In the genomic region with DNA sequence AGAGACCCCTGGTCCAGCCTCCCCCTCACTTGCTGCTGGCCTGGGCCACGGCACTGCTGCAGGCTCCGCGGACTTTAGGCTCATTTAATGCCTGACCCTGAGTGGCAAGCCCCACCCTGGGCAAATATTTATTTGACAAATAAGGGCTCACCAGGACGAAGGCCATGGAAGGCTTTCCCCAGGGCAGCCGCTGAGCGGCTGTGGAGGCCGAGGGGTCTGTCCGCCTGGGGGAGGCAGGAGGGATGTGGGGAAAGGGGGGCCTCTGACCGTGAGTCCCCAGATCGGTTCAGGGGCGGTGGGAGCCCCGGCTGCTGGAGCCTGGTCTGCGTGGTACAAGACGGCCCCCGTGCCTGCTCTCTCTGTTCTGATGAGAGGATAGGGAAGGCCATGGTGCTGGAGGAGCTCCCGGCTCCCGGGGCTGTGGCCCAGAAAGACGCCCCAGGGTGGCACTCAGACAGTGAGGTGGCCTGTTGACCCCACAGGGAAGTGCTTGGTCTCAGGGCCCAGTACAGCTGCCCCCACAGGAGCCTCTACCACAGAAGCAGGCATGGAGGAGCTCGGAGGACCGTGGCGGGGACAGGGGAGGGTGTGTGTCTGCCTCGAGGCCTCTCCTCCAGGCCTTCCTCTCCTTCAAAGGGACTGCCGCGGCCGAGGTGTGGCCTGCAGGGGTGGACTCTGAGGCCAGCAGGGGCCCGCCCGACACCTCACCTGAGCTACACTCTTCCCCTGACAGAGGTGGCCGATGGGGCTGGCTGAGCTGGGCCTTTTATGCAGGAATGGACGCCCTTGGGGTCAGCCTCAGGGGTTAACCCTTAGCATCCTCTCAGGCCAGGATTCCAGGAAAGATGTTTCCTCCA, we compare ENCODE assay signal across 21 cellular contexts. TPM values are rescaled to one million over a fixed set of nuclear protein-coding genes. Genes with fewer than 3 reads are reported as not detected.
DNase-seq lines count a peak whose midpoint lies in the region; ATAC-seq, FAIRE-seq and TF ChIP-seq lines count a peak whose summit lies in the region.
"Had no signal": no experiment of that assay in that cellular context is flagged by ENCODE, and none has a peak within 500 bp of the region (broad histone marks: within the 10 kb centered on the region; RNA-seq: fewer than 3 reads in every experiment).

No MANE protein-coding gene starts in this region.

- H3F3A ChIP-seq in PC-3 (ENCODE audit: low read length, unreplicated experiment) = no peaks in the 10 kb centered on the region

- H3K4me2 ChIP-seq in PC-3 (ENCODE audit: low read length) = peak overlapping the region; percentile 45
- H3K4me2 ChIP-seq in HepG2 (ENCODE audit: low read depth, low read length) = peak overlapping the region; percentile 93
- H3K4me2 ChIP-seq: smooth muscle cell had no signal

- DNase-seq in ELF-1 (ENCODE audit: low read depth, low spot score) (peak; percentile 74), PC-3 (peak; percentile 52), HepG2 (ENCODE audit: low spot score) (peak; percentile 93), retina (peak; percentile 6), KG1 (lab: John Stamatoyannopoulos, UW) (no peak), vagina (ENCODE audit: extremely low spot score in 2 of 2) (no peak), suprapubic skin (ENCODE audit: low spot score in 2 of 2) (no peak), midbrain (lab: John Stamatoyannopoulos, UW) (no peak)
- DNase-seq: activated CD4-positive, alpha-beta T cell treated with anti-CD3 and anti-CD28 coated beads, Interleukin-2, amount 50 U/mL, for 1 hour; activated effector memory CD4-positive, alpha-beta T cell treated with anti-CD3 and anti-CD28 coated beads, Interleukin-2, amount 50 U/mL, for 16 hours; NCI-H1694; stimulated activated CD4-positive, alpha-beta T cell treated with anti-CD3 and anti-CD28 coated beads, Interleukin-2, amount 100 ng/mL, for 48 hours; stimulated activated naive CD8-positive, alpha-beta T cell treated with anti-CD3 and anti-CD28 coated beads, Interleukin-15, amount 100 ng/mL, for 72 hours had no signal

- ATAC-seq in PC-3 (peak; percentile 41), HepG2 (peak; percentile 75)
- ATAC-seq: naive thymus-derived CD4-positive, alpha-beta T cell; stimulated activated naive CD8-positive, alpha-beta T cell treated with anti-CD3 and anti-CD28 coated beads, Interleukin-15, amount 100 ng/mL, for 72 hours had no signal

- peak; percentile 89 for FAIRE-seq in HepG2 (lab: Jason Lieb, UNC)

- no peak overlapping the region for H3K9ac ChIP-seq in PC-3 (ENCODE audit: low read length)
- H3K9ac ChIP-seq in HepG2 (ENCODE audit: insufficient read depth, low read depth, low read length) = peak overlapping the region; percentile 79

- BruUV-seq in PC-3 (replicated peaks; lab: Mats Ljungman, UMichigan) (no TSS peak), HepG2 (replicated peaks; lab: Mats Ljungman, UMichigan) (no TSS peak)

- H4K20me1 ChIP-seq in PC-3 (ENCODE audit: low read length) (no peaks in the 10 kb centered on the region), HepG2 (ENCODE audit: insufficient read depth, low read length) (no peaks in the 10 kb centered on the region)

- intact Hi-C loops in PC-3 (cut with micrococcal nuclease) (no loop called here), HepG2 (cut with micrococcal nuclease; ENCODE audit: unreplicated experiment) (loop anchor here (1.0 to 5.0 kb wide), 4 partner anchors 44 to 167 kb away; partner anchors contain the start of genes B3GALT6 and SDF4), vagina (cut with DNase I) (loop anchor here (5.0 to 10.0 kb wide), 2 partner anchors 110 to 167 kb away; partner anchors contain the start of genes B3GALT6 and SDF4)

- H3K79me2 ChIP-seq in PC-3 (ENCODE audit: low read length) (no peaks in the 10 kb centered on the region), HepG2 (ENCODE audit: insufficient read depth, low read length) (peaks cover 5% of the 10 kb centered on the region)

- TF ChIP-seq RAD21 in HepG2 (CRISPR knock-in tag; IDR thresholded peaks at IDR 0.05) = 0 out of 2 replicates have a peak, but pooled peaks have one; percentile 38

- peak in 1 of 2 experiments; percentile 71; a peak in 2 of 4 replicates for TF ChIP-seq POLR2A in HepG2 (IDR thresholded peaks at IDR 0.05; ENCODE audit: insufficient read depth in 1 of 2, low read depth in 2 of 2, low read length in 2 of 2)
- TF ChIP-seq POLR2A in vagina (IDR thresholded peaks at IDR 0.05) = no peak
- no peak for TF ChIP-seq POLR2A in suprapubic skin (IDR thresholded peaks at IDR 0.05)

- WGBS in HepG2 (ENCODE audit: low lambda C conversion rate) = 0% methylated on average over 12 of the region's 29 CpGs
- WGBS in suprapubic skin = 80% methylated on average over 1 of the region's 29 CpGs

- 0 out of 2 replicates have a peak overlapping the region, but pooled peaks have one; percentile 5 for H3K27ac ChIP-seq in PC-3 (ENCODE audit: low read length)
- peak overlapping the region; percentile 97 for H3K27ac ChIP-seq in HepG2 (ENCODE audit: extremely low read length, insufficient read depth, low read length)
- H3K27ac ChIP-seq in vagina = no peak overlapping the region
- no peak overlapping the region for H3K27ac ChIP-seq in suprapubic skin
- H3K27ac ChIP-seq: SJSA1 had no signal

- no peaks in the 10 kb centered on the region for H3K9me2 ChIP-seq in PC-3 (replicated peaks; ENCODE audit: low read length)

- H3K36me3 ChIP-seq in PC-3 (ENCODE audit: low read depth, low read length) = no peaks in the 10 kb centered on the region
- no peaks in the 10 kb centered on the region for H3K36me3 ChIP-seq in HepG2 (replicated peaks in 1 of 2; ENCODE audit: control insufficient read depth in 1 of 2, insufficient read depth in 2 of 2, low read length in 2 of 2)
- no peaks in the 10 kb centered on the region for H3K36me3 ChIP-seq in vagina
- H3K36me3 ChIP-seq in suprapubic skin = no peaks in the 10 kb centered on the region
- H3K36me3 ChIP-seq: MG63, SJSA1 had no signal

- H3K27me3 ChIP-seq in PC-3 (ENCODE audit: low read length) (no peaks in the 10 kb centered on the region), HepG2 (ENCODE audit: control insufficient read depth in 1 of 2, insufficient read depth in 2 of 2, low read length in 2 of 2) (peaks cover 0 to 8% of the 10 kb centered on the region in 2 experiments; a peak in 4 of 5 replicates), vagina (no peaks in the 10 kb centered on the region), suprapubic skin (peaks cover 11% of the 10 kb centered on the region)
- H3K27me3 ChIP-seq: MG63, SJSA1 had no signal

- CTCF ChIA-PET in PC-3 (lab: Charles Lee) (no interaction called here), HepG2 (lab: Yijun Ruan, JAX; ENCODE audit: low intra/inter-chr PET ratio, low total read pairs) (interaction anchor here (1.2 to 1.5 kb wide), 2 partner anchors 106 to 125 kb away, joined by 3 to 5 read pairs; no protein-coding TSS in a partner anchor)

- H2AFZ ChIP-seq in PC-3 (ENCODE audit: low read length) (peak overlapping the region; percentile 22; the same call in 1 of the 2 replicates), HepG2 (ENCODE audit: low read length) (no peak overlapping the region)

- POLR2A ChIA-PET in PC-3 (lab: Charles Lee; ENCODE audit: unreplicated experiment) (no interaction called here), HepG2 (lab: Yijun Ruan, JAX) (interaction anchor here (0.5 to 4.2 kb wide), 21 partner anchors 9 to 180 kb away, joined by 3 to 93 read pairs (median 5); partner anchors contain the start of genes B3GALT6, C1orf159, SDF4 and UBE2J2)

- H3K4me3 ChIP-seq in PC-3 (ENCODE audit: low read length) (no peak overlapping the region), HepG2 (replicated peaks in 1 of 3; ENCODE audit: insufficient read depth in 1 of 3, low read depth in 2 of 3, low read length in 3 of 3) (peak overlapping the region; percentile 44 to 71 (median 52); a peak in 5 of 6 replicates), vagina (no peak overlapping the region), suprapubic skin (no peak overlapping the region)
- H3K4me3 ChIP-seq: MG63, SJSA1, smooth muscle cell had no signal

- H3K4me1 ChIP-seq in PC-3 (ENCODE audit: insufficient read depth, low read length) (peaks cover 25% of the 10 kb centered on the region), HepG2 (ENCODE audit: insufficient read depth, low read length) (peaks cover 62% of the 10 kb centered on the region), vagina (peaks cover 11% of the 10 kb centered on the region), suprapubic skin (peaks cover 15% of the 10 kb centered on the region)

- in situ Hi-C loops in HepG2 (cut with HindIII; ENCODE audit: extremely low pct_ligation_motif_present, low pct_unique_long_range_greater_than_20kb) = no loop called here

- no peak for TF ChIP-seq CTCF in PC-3 (conservative IDR thresholded peaks at IDR 0.05; ENCODE audit: low read depth, low read length)
- peak; percentile 28; the same call in 1 of the 2 replicates for TF ChIP-seq CTCF in HepG2 (CRISPR knock-in tag; IDR thresholded peaks at IDR 0.05)
- no peak for TF ChIP-seq CTCF in vagina (IDR thresholded peaks at IDR 0.05)
- no peak for TF ChIP-seq CTCF in suprapubic skin (IDR thresholded peaks at IDR 0.05)

- no peaks in the 10 kb centered on the region for H3K9me3 ChIP-seq in PC-3 (ENCODE audit: low read length)
- no peaks in the 10 kb centered on the region for H3K9me3 ChIP-seq in HepG2 (ENCODE audit: low read length)
- H3K9me3 ChIP-seq in vagina = no peaks in the 10 kb centered on the region
- no peaks in the 10 kb centered on the region for H3K9me3 ChIP-seq in suprapubic skin
- H3K9me3 ChIP-seq: MG63 had no signal

- TF ChIP-seq EP300 in HepG2 (IDR thresholded peaks at IDR 0.05; ENCODE audit: low read depth in 2 of 2, low read length in 2 of 2) (peak; percentile 46 to 83; a peak in 3 of 4 replicates), HepG2 (CRISPR knock-in tag; IDR thresholded peaks at IDR 0.05; ENCODE audit: borderline replicate concordance) (peak; percentile 30; the same call in 1 of the 2 replicates), suprapubic skin (IDR thresholded peaks at IDR 0.05) (no peak)

RNA-seq across cellular contexts. Expression of gene C1orf159, which starts 9.1 kb away (rescaled TPM):
- 61.7 and 78.0 TPM in 2 replicates for total RNA-seq in PC-3 (2014; rRNA removed)
- 3.8 and 6.7 TPM in 2 replicates for total RNA-seq in HepG2 (2016; rRNA removed; fragmentation: Illumina TruSeq; extraction: Trizol)
- 6.3 and 6.8 TPM in 2 replicates for total RNA-seq in HepG2 (2016; cell fraction: cytosol; rRNA removed; fragmentation: Illumina TruSeq; extraction: Trizol; ENCODE audit: low read depth)
- total RNA-seq in HepG2 (2016; cell fraction: insoluble cytoplasmic fraction; rRNA removed; fragmentation: Illumina TruSeq; extraction: Trizol) = 3.6 and 6.6 TPM in 2 replicates
- total RNA-seq in HepG2 (2016; cell fraction: membrane; rRNA removed; fragmentation: Illumina TruSeq; extraction: Trizol) = 7.4 and 7.9 TPM in 2 replicates
- 6.3 and 7.7 TPM in 2 replicates for total RNA-seq in HepG2 (2016; cell fraction: nucleus; rRNA removed; fragmentation: Illumina TruSeq; extraction: Trizol)
- 3.8 and 4.2 TPM in 2 replicates for polyA plus RNA-seq in HepG2 (2011; rRNA removed)
- polyA plus RNA-seq in HepG2 (2011; cell fraction: cytosol; rRNA removed) = 1.7 and 4.2 TPM in 2 replicates
- 22.9 and 35.9 TPM in 2 replicates for polyA plus RNA-seq in HepG2 (2011; cell fraction: nucleus; rRNA removed)
- polyA plus RNA-seq in HepG2 (2012) = 2.8 and 3.2 TPM in 2 replicates
- 4.7 and 6.0 TPM in 2 replicates for polyA plus RNA-seq in HepG2 (2016; cell fraction: cytosol; fragmentation: Illumina TruSeq; extraction: Trizol; ENCODE audit: low read depth)
- 3.5 and 4.0 TPM in 2 replicates for polyA plus RNA-seq in HepG2 (2016; cell fraction: insoluble cytoplasmic fraction; fragmentation: Illumina TruSeq; extraction: Trizol; ENCODE audit: low read depth)
- polyA plus RNA-seq in HepG2 (2016; cell fraction: membrane; fragmentation: Illumina TruSeq; extraction: Trizol; ENCODE audit: low read depth) = 7.0 and 8.1 TPM in 2 replicates
- 19.9 and 20.1 TPM in 2 replicates for polyA plus RNA-seq in HepG2 (2016; cell fraction: nucleus; fragmentation: Illumina TruSeq; extraction: Trizol; ENCODE audit: insufficient read depth, low read depth)
- 2.9 and 5.6 TPM in 2 replicates for polyA minus RNA-seq in HepG2 (2011; rRNA and poly(A)+ RNA removed; ENCODE audit: low replicate concordance)
- polyA minus RNA-seq in HepG2 (2011; cell fraction: cytosol; rRNA and poly(A)+ RNA removed) = 2.1 and 2.2 TPM in 2 replicates
- polyA minus RNA-seq in HepG2 (2011; cell fraction: nucleus; rRNA and poly(A)+ RNA removed) = 3.7 and 4.5 TPM in 2 replicates
- 11.8 TPM for total RNA-seq in vagina
- total RNA-seq in suprapubic skin = 10 to 100 TPM; 12.8 to 48.4 (median 19.7) TPM

RNA-seq across cellular contexts. Expression of gene TTLL10, which starts 48.7 kb away (rescaled TPM):
- total RNA-seq in PC-3 (2014; rRNA removed) (0.36 and 0.46 TPM in 2 replicates), HepG2 (2016; rRNA removed; fragmentation: Illumina TruSeq; extraction: Trizol) (not detected in 2 replicates), vagina (not detected), suprapubic skin (not detected)
- total RNA-seq in HepG2 (2016; cell fraction: cytosol; rRNA removed; fragmentation: Illumina TruSeq; extraction: Trizol; ENCODE audit: low read depth) = not detected in 2 replicates
- not detected in 2 replicates for total RNA-seq in HepG2 (2016; cell fraction: insoluble cytoplasmic fraction; rRNA removed; fragmentation: Illumina TruSeq; extraction: Trizol)
- not detected in 2 replicates for total RNA-seq in HepG2 (2016; cell fraction: membrane; rRNA removed; fragmentation: Illumina TruSeq; extraction: Trizol)
- total RNA-seq in HepG2 (2016; cell fraction: nucleus; rRNA removed; fragmentation: Illumina TruSeq; extraction: Trizol) = not detected in 2 replicates
- polyA plus RNA-seq in HepG2 (2011; rRNA removed) = not detected in 2 replicates
- polyA plus RNA-seq in HepG2 (2011; cell fraction: cytosol; rRNA removed) = 0.06 and 0.08 TPM in 2 replicates
- polyA plus RNA-seq in HepG2 (2011; cell fraction: nucleus; rRNA removed) = 0.24 and 0.48 TPM in 2 replicates
- 0.07 TPM in 1 of 2 replicates, not detected in the other for polyA plus RNA-seq in HepG2 (2012)
- polyA plus RNA-seq in HepG2 (2016; cell fraction: cytosol; fragmentation: Illumina TruSeq; extraction: Trizol; ENCODE audit: low read depth) = not detected in 2 replicates
- polyA plus RNA-seq in HepG2 (2016; cell fraction: insoluble cytoplasmic fraction; fragmentation: Illumina TruSeq; extraction: Trizol; ENCODE audit: low read depth) = not detected in 2 replicates
- not detected in 2 replicates for polyA plus RNA-seq in HepG2 (2016; cell fraction: membrane; fragmentation: Illumina TruSeq; extraction: Trizol; ENCODE audit: low read depth)
- not detected in 2 replicates for polyA plus RNA-seq in HepG2 (2016; cell fraction: nucleus; fragmentation: Illumina TruSeq; extraction: Trizol; ENCODE audit: insufficient read depth, low read depth)
- 0.18 TPM in 1 of 2 replicates, not detected in the other for polyA minus RNA-seq in HepG2 (2011; rRNA and poly(A)+ RNA removed; ENCODE audit: low replicate concordance)
- not detected in 2 replicates for polyA minus RNA-seq in HepG2 (2011; cell fraction: cytosol; rRNA and poly(A)+ RNA removed)
- not detected in 2 replicates for polyA minus RNA-seq in HepG2 (2011; cell fraction: nucleus; rRNA and poly(A)+ RNA removed)
- total RNA-seq: Daoy, fibroblast of lung, lower leg skin, SJSA1, smooth muscle cell had no signal
- polyA plus RNA-seq: fibroblast of lung; IgD-negative memory B cell; naive thymus-derived CD4-positive, alpha-beta T cell; smooth muscle cell had no signal

RNA-seq across cellular contexts. Expression of gene RNF223, which starts 50.9 kb away (rescaled TPM):
- total RNA-seq in PC-3 (2014; rRNA removed) (147 and 171 TPM in 2 replicates), HepG2 (2016; rRNA removed; fragmentation: Illumina TruSeq; extraction: Trizol) (not detected in 2 replicates), vagina (4.9 TPM), suprapubic skin (1 to 10 TPM; 1.8 to 4.9 (median 4.8) TPM)
- not detected in 2 replicates for total RNA-seq in HepG2 (2016; cell fraction: cytosol; rRNA removed; fragmentation: Illumina TruSeq; extraction: Trizol; ENCODE audit: low read depth)
- total RNA-seq in HepG2 (2016; cell fraction: insoluble cytoplasmic fraction; rRNA removed; fragmentation: Illumina TruSeq; extraction: Trizol) = not detected in 2 replicates
- not detected in 2 replicates for total RNA-seq in HepG2 (2016; cell fraction: membrane; rRNA removed; fragmentation: Illumina TruSeq; extraction: Trizol)
- total RNA-seq in HepG2 (2016; cell fraction: nucleus; rRNA removed; fragmentation: Illumina TruSeq; extraction: Trizol) = not detected in 2 replicates
- polyA plus RNA-seq in HepG2 (2011; rRNA removed) = 0.03 and 0.05 TPM in 2 replicates
- 0.04 TPM in 1 of 2 replicates, not detected in the other for polyA plus RNA-seq in HepG2 (2011; cell fraction: cytosol; rRNA removed)
- not detected in 2 replicates for polyA plus RNA-seq in HepG2 (2011; cell fraction: nucleus; rRNA removed)
- polyA plus RNA-seq in HepG2 (2012) = 0.07 and 0.08 TPM in 2 replicates
- not detected in 2 replicates for polyA plus RNA-seq in HepG2 (2016; cell fraction: cytosol; fragmentation: Illumina TruSeq; extraction: Trizol; ENCODE audit: low read depth)
- polyA plus RNA-seq in HepG2 (2016; cell fraction: insoluble cytoplasmic fraction; fragmentation: Illumina TruSeq; extraction: Trizol; ENCODE audit: low read depth) = not detected in 2 replicates
- not detected in 2 replicates for polyA plus RNA-seq in HepG2 (2016; cell fraction: membrane; fragmentation: Illumina TruSeq; extraction: Trizol; ENCODE audit: low read depth)
- polyA plus RNA-seq in HepG2 (2016; cell fraction: nucleus; fragmentation: Illumina TruSeq; extraction: Trizol; ENCODE audit: insufficient read depth, low read depth) = not detected in 2 replicates
- polyA minus RNA-seq in HepG2 (2011; rRNA and poly(A)+ RNA removed; ENCODE audit: low replicate concordance) = 2.1 TPM in 1 of 2 replicates, not detected in the other
- polyA minus RNA-seq in HepG2 (2011; cell fraction: cytosol; rRNA and poly(A)+ RNA removed) = not detected in 2 replicates
- polyA minus RNA-seq in HepG2 (2011; cell fraction: nucleus; rRNA and poly(A)+ RNA removed) = 0.26 TPM in 1 of 2 replicates, not detected in the other
- total RNA-seq: Daoy, fibroblast of lung, SJSA1 had no signal
- polyA plus RNA-seq: fibroblast of lung; IgD-negative memory B cell; naive thymus-derived CD4-positive, alpha-beta T cell had no signal

Comparison
In these comparisons a context has a peak if more than half of its experiments do, and no peak if none do; other contexts are left out.
1. DNase-seq: peak in ELF-1 (single experiment), PC-3 (single experiment), HepG2 (single experiment) and retina (single experiment); none in KG1 (single experiment), vagina (0 of 2), suprapubic skin (0 of 2) and midbrain (single experiment).
2. H3K27ac ChIP-seq: peak in PC-3 (single experiment) and HepG2 (single experiment); none in vagina (single experiment) and suprapubic skin (single experiment).
3. H3K4me3 ChIP-seq: peak in HepG2 (3 of 3); none in PC-3 (single experiment), vagina (0 of 2) and suprapubic skin (single experiment).
4. RNA of gene RNF223, which starts 50.9 kb away (total RNA-seq): 147 to 171 TPM in PC-3; 4.9 TPM in vagina (single experiment), 1.8 to 4.9 TPM in suprapubic skin and not detected in HepG2; every median in the first group is over 10 times any median in the second.